In the genomic region with DNA sequence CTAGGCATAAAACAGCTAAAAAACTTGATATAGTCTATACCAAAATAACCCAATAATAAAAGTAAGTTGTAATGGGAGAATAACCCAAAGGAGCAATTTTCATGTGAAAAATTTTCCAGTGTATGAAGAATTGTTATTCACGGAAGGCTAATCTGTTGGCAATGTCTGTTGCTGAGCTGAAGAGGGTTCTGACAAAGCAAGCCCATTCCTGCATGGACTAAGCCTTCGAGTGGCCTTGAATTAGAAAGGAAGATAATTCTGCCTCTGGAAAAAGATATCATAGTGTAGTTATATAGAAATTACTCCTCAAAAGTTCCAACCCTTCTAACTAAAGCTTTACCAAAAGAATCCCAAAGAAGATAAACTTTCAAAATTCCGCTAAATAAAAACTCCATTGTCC, we compare ENCODE assay signal across 15 cellular contexts.
DNase-seq lines count a peak whose midpoint lies in the region; ATAC-seq and TF ChIP-seq lines count a peak whose summit lies in the region.
"Had no signal": no experiment of that assay in that cellular context is flagged by ENCODE, and none has a peak within 500 bp of the region (broad histone marks: within the 10 kb centered on the region; RNA-seq: fewer than 3 reads in every experiment).

No MANE protein-coding gene starts in this region.

- no peaks in the 10 kb centered on the region for H3K4me1 ChIP-seq in right atrium auricular region
- peaks cover 12% of the 10 kb centered on the region for H3K4me1 ChIP-seq in upper lobe of right lung

- ATAC-seq in left ventricle myocardium superior, result no peak
- ATAC-seq in upper lobe of right lung, result no peak
- no peak for ATAC-seq in GM19463 (IDR thresholded peaks at IDR 0.05; ENCODE audit: unreplicated experiment)
- no peak for ATAC-seq in T-helper 17 cell
- no peak for ATAC-seq in HG03521 (IDR thresholded peaks at IDR 0.05; ENCODE audit: unreplicated experiment)

- DNase-seq in right atrium auricular region (ENCODE audit: low spot score), result no peak
- no peak for DNase-seq in left ventricle myocardium superior
- DNase-seq in astrocyte of the hippocampus (ENCODE audit: low read depth, low spot score), result peak; percentile 28
- DNase-seq in lung microvascular endothelial cell (ENCODE audit: low read depth in 2 of 2), result peak; percentile 13 to 19
- no peak for DNase-seq in upper lobe of right lung
- no peak for DNase-seq in T-helper 17 cell
- DNase-seq: activated naive CD4-positive, alpha-beta T cell treated with anti-CD3 and anti-CD28 coated beads for 36 hours; cortex of kidney; GOT3; NCI-H345; pancreas; stimulated activated CD4-positive, alpha-beta T cell treated with anti-CD3 and anti-CD28 coated beads, Interleukin-2, amount 100 ng/mL, for 24 hours had no signal

- TF ChIP-seq CTCF in right atrium auricular region (IDR thresholded peaks at IDR 0.05) (no peak), upper lobe of right lung (IDR thresholded peaks at IDR 0.05) (no peak)

- H3K27ac Mint-ChIP-seq in T-helper 17 cell, result no peak overlapping the region
- H3K27ac Mint-ChIP-seq: activated naive CD4-positive, alpha-beta T cell treated with anti-CD3 and anti-CD28 coated beads for 36 hours had no signal

- H3K4me3 Mint-ChIP-seq in T-helper 17 cell, result no peak overlapping the region
- H3K4me3 Mint-ChIP-seq: activated naive CD4-positive, alpha-beta T cell treated with anti-CD3 and anti-CD28 coated beads for 36 hours had no signal

- H3K27me3 ChIP-seq in right atrium auricular region, result no peaks in the 10 kb centered on the region
- no peaks in the 10 kb centered on the region for H3K27me3 ChIP-seq in upper lobe of right lung
- H3K27me3 ChIP-seq: pancreas had no signal

- H3K4me3 ChIP-seq in right atrium auricular region (no peak overlapping the region), upper lobe of right lung (no peak overlapping the region)

- peak overlapping the region; percentile 14 to 52 for H3K27ac ChIP-seq in right atrium auricular region
- peak overlapping the region; percentile 65 for H3K27ac ChIP-seq in upper lobe of right lung
- H3K27ac ChIP-seq: RWPE1 had no signal

- intact Hi-C loops in left ventricle myocardium superior (cut with micrococcal nuclease) (no loop called here), upper lobe of right lung (cut with DNase I) (no loop called here)

- no peaks in the 10 kb centered on the region for H3K36me3 Mint-ChIP-seq in T-helper 17 cell (ENCODE audit: low read depth)

- H3K27me3 Mint-ChIP-seq in T-helper 17 cell, result no peaks in the 10 kb centered on the region

- H3K4me1 Mint-ChIP-seq in T-helper 17 cell, result peaks cover 9% of the 10 kb centered on the region

- no peaks in the 10 kb centered on the region for H3K9me3 ChIP-seq in right atrium auricular region
- H3K9me3 ChIP-seq in upper lobe of right lung, result no peaks in the 10 kb centered on the region
- no peaks in the 10 kb centered on the region for H3K9me3 ChIP-seq in T-helper 17 cell (ENCODE audit: control insufficient read depth, low read length, poor library complexity, severe bottlenecking)
- H3K9me3 ChIP-seq: pancreas had no signal

- H3K36me3 ChIP-seq in right atrium auricular region, result no peaks in the 10 kb centered on the region
- no peaks in the 10 kb centered on the region for H3K36me3 ChIP-seq in upper lobe of right lung
- H3K36me3 ChIP-seq: pancreas had no signal

Comparison
In these comparisons a context has a peak if more than half of its experiments do, and no peak if none do; other contexts are left out.
1. DNase-seq: peak in astrocyte of the hippocampus (single experiment) and lung microvascular endothelial cell (2 of 2); none in right atrium auricular region (single experiment), left ventricle myocardium superior (single experiment), upper lobe of right lung (single experiment) and T-helper 17 cell (0 of 3).